Comparison of ENCODE assay signal across 20 cellular contexts in the genomic region with DNA sequence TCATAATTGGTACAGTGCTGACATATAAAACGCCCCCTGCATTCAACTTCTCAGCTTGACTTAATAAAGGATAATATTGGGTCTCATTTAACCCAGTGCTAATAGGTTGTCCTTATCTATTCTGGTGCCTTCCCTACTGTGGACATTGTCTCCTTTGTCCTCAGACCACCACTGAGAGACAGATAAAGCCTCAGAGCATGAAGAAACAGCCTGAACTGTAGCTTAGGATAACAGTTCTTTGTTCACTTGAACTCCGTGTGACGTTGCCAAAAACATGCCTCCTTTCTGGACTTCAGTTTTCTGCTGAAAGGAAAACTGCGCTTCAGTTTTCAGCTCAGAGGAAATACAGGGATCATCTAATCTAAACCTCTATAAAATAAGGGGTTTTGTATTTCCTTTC.
"Had no signal": no experiment of that assay in that cellular context is flagged by ENCODE, and none has a peak within 500 bp of the region (broad histone marks: within the 10 kb centered on the region; RNA-seq: fewer than 3 reads in every experiment).

No MANE protein-coding gene starts in this region.

- H3K27ac ChIP-seq: breast epithelium, hepatocyte, pancreas, skin epidermis, tibial nerve had no signal

- H3K27me3 ChIP-seq: breast epithelium, hepatocyte, pancreas, tibial nerve had no signal

- H3K4me2 ChIP-seq: hepatocyte had no signal

- ATAC-seq: activated naive CD8-positive, alpha-beta T cell treated with anti-CD3 and anti-CD28 coated beads, Interleukin-2, amount 50 U/mL, for 24 hours; activated T-helper 17 cell treated with anti-CD3 and anti-CD28 coated beads, Interleukin-2, amount 50 U/mL, for 72 hours; left ventricle myocardium superior; pancreas; stimulated activated naive B cell treated with anti-CD40 and anti-IgM and Interleukin-4, amounts not matched to agents 10 μg/mL and 1 μg/mL and 100 μg/mL, for 72 hours; T-cell had no signal

- FAIRE-seq: pancreas had no signal

- H3K4me1 Mint-ChIP-seq: activated naive CD8-positive, alpha-beta T cell treated with anti-CD3 and anti-CD28 coated beads, Interleukin-2, amount 50 U/mL, for 24 hours; activated T-helper 17 cell treated with anti-CD3 and anti-CD28 coated beads, Interleukin-2, amount 50 U/mL, for 72 hours; stimulated activated naive B cell treated with anti-CD40 and anti-IgM and Interleukin-4, amounts not matched to agents 10 μg/mL and 1 μg/mL and 100 μg/mL, for 72 hours; T-cell had no signal

- DNase-seq: activated CD4-positive, alpha-beta T cell treated with anti-CD3 and anti-CD28 coated beads for 1 hour; activated CD4-positive, alpha-beta T cell treated with anti-CD3 and anti-CD28 coated beads, Interleukin-2, amount 50 U/mL, for 4 hours; activated naive CD4-positive, alpha-beta T cell treated with anti-CD3 and anti-CD28 coated beads for 36 hours; activated naive CD8-positive, alpha-beta T cell treated with anti-CD3 and anti-CD28 coated beads, Interleukin-2, amount 50 U/mL, for 24 hours; aorta; dermis blood vessel endothelial cell; erythroblast; left ventricle myocardium superior; mesenchymal stem cell; pancreas; stimulated activated CD4-positive, alpha-beta T cell treated with anti-CD3 and anti-CD28 coated beads, Interleukin-15, amount 100 ng/mL, for 24 hours; stimulated activated CD4-positive, alpha-beta T cell treated with anti-CD3 and anti-CD28 coated beads, Interleukin-4, amount 100 ng/mL, for 1 hour; stimulated activated naive B cell treated with anti-CD40 and anti-IgM and Interleukin-4, amounts not matched to agents 10 μg/mL and 1 μg/mL and 100 μg/mL, for 72 hours; T-cell; T-helper 9 cell had no signal

- H3K27ac Mint-ChIP-seq: activated naive CD4-positive, alpha-beta T cell treated with anti-CD3 and anti-CD28 coated beads for 36 hours; activated naive CD8-positive, alpha-beta T cell treated with anti-CD3 and anti-CD28 coated beads, Interleukin-2, amount 50 U/mL, for 24 hours; activated T-helper 17 cell treated with anti-CD3 and anti-CD28 coated beads, Interleukin-2, amount 50 U/mL, for 72 hours; stimulated activated naive B cell treated with anti-CD40 and anti-IgM and Interleukin-4, amounts not matched to agents 10 μg/mL and 1 μg/mL and 100 μg/mL, for 72 hours; T-cell had no signal

- H3K4me3 Mint-ChIP-seq: activated naive CD4-positive, alpha-beta T cell treated with anti-CD3 and anti-CD28 coated beads for 36 hours; activated naive CD8-positive, alpha-beta T cell treated with anti-CD3 and anti-CD28 coated beads, Interleukin-2, amount 50 U/mL, for 24 hours; activated T-helper 17 cell treated with anti-CD3 and anti-CD28 coated beads, Interleukin-2, amount 50 U/mL, for 72 hours; stimulated activated naive B cell treated with anti-CD40 and anti-IgM and Interleukin-4, amounts not matched to agents 10 μg/mL and 1 μg/mL and 100 μg/mL, for 72 hours; T-cell had no signal

- H3K4me1 ChIP-seq: breast epithelium, pancreas, tibial nerve had no signal

- H3K36me3 Mint-ChIP-seq: stimulated activated naive B cell treated with anti-CD40 and anti-IgM and Interleukin-4, amounts not matched to agents 10 μg/mL and 1 μg/mL and 100 μg/mL, for 72 hours; T-cell had no signal

- H3K9me3 Mint-ChIP-seq: activated naive CD4-positive, alpha-beta T cell treated with anti-CD3 and anti-CD28 coated beads for 36 hours; activated naive CD8-positive, alpha-beta T cell treated with anti-CD3 and anti-CD28 coated beads, Interleukin-2, amount 50 U/mL, for 24 hours; activated T-helper 17 cell treated with anti-CD3 and anti-CD28 coated beads, Interleukin-2, amount 50 U/mL, for 72 hours; stimulated activated naive B cell treated with anti-CD40 and anti-IgM and Interleukin-4, amounts not matched to agents 10 μg/mL and 1 μg/mL and 100 μg/mL, for 72 hours; T-cell had no signal

- H3K36me3 ChIP-seq: breast epithelium, pancreas, tibial nerve had no signal

- H3K79me2 ChIP-seq: hepatocyte had no signal

- H2AFZ ChIP-seq: hepatocyte had no signal

- H3K4me3 ChIP-seq: breast epithelium, hepatocyte, pancreas, skin epidermis, tibial nerve had no signal

- H3K9me3 ChIP-seq: breast epithelium, pancreas, tibial nerve had no signal
